ENCODE assay signal across 8 cellular contexts in the genomic region with DNA sequence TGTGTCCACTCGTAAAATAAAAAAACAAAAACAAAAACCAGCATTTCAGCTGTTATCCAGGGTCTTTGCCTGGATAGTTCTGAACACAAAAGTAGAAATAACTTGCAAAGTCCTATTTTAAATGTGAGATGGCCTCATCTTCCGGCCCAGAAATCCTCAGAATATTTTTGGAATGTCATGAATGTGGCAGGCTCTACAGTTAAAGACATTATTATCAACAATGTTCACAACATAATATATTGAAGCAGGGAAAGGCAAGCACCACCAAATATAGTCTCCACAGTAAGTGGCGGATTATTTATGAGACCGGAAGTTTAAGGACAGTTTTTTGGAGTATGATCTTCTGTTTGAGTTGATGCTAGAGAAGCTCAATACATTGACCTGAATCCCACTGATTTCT. TPM values are rescaled to one million over a fixed set of nuclear protein-coding genes. Genes with fewer than 3 reads are reported as not detected.
A peak's percentile ranks its signal among the peaks of the same experiment; 100 is the strongest.
DNase-seq lines count a peak whose midpoint lies in the region; ATAC-seq and TF ChIP-seq lines count a peak whose summit lies in the region.

No MANE protein-coding gene starts in this region.

- H3K4me3 Mint-ChIP-seq in T-helper 2 cell treated with Interferon-gamma antibody and Interleukin-4, amounts not matched to agents 5 μg/mL and 100 μg/mL, for 36 hours = peak overlapping the region; percentile 39
- peak overlapping the region; percentile 74 for H3K4me3 Mint-ChIP-seq in activated CD8-positive, alpha-beta T cell treated with anti-CD3 and anti-CD28 coated beads for 36 hours
- peak overlapping the region; percentile 39 for H3K4me3 Mint-ChIP-seq in stimulated activated memory B cell treated with anti-CD40 and anti-IgM and Interleukin-4, amounts not matched to agents 10 μg/mL and 1 μg/mL and 100 μg/mL, for 72 hours

- intact Hi-C loops in activated CD8-positive, alpha-beta T cell treated with anti-CD3 and anti-CD28 coated beads for 36 hours (cut with micrococcal nuclease) = no loop called here

- H3K4me3 ChIP-seq in iPS-18c (ENCODE audit: insufficient read depth, low read depth, low read length) = peak overlapping the region; percentile 53

- peaks cover 45% of the 10 kb centered on the region for H3K27me3 Mint-ChIP-seq in T-helper 2 cell treated with Interferon-gamma antibody and Interleukin-4, amounts not matched to agents 5 μg/mL and 100 μg/mL, for 36 hours (ENCODE audit: low read depth)
- H3K27me3 Mint-ChIP-seq in activated CD8-positive, alpha-beta T cell treated with anti-CD3 and anti-CD28 coated beads for 36 hours = peaks cover 32% of the 10 kb centered on the region
- H3K27me3 Mint-ChIP-seq in stimulated activated memory B cell treated with anti-CD40 and anti-IgM and Interleukin-4, amounts not matched to agents 10 μg/mL and 1 μg/mL and 100 μg/mL, for 72 hours = no peaks in the 10 kb centered on the region

- no peak for DNase-seq in T-helper 2 cell treated with Interferon-gamma antibody and Interleukin-4, amounts not matched to agents 5 μg/mL and 100 μg/mL, for 36 hours (ENCODE audit: low spot score)
- no peak for DNase-seq in T-helper 2 cell
- DNase-seq in activated CD8-positive, alpha-beta T cell treated with anti-CD3 and anti-CD28 coated beads for 36 hours = no peak
- no peak for DNase-seq in NCI-H2196 treated with DMSO at 0.1 percent for 48 hours (lab: John Stamatoyannopoulos, UW; ENCODE audit: unreplicated experiment)

- no peaks in the 10 kb centered on the region for H3K36me3 Mint-ChIP-seq in T-helper 2 cell treated with Interferon-gamma antibody and Interleukin-4, amounts not matched to agents 5 μg/mL and 100 μg/mL, for 36 hours (ENCODE audit: low read depth)
- H3K36me3 Mint-ChIP-seq in activated CD8-positive, alpha-beta T cell treated with anti-CD3 and anti-CD28 coated beads for 36 hours (ENCODE audit: low read depth) = no peaks in the 10 kb centered on the region
- no peaks in the 10 kb centered on the region for H3K36me3 Mint-ChIP-seq in stimulated activated memory B cell treated with anti-CD40 and anti-IgM and Interleukin-4, amounts not matched to agents 10 μg/mL and 1 μg/mL and 100 μg/mL, for 72 hours

- ATAC-seq in activated CD8-positive, alpha-beta T cell treated with anti-CD3 and anti-CD28 coated beads for 36 hours = no peak
- no peak for ATAC-seq in stimulated activated memory B cell treated with anti-CD40 and anti-IgM and Interleukin-4, amounts not matched to agents 10 μg/mL and 1 μg/mL and 100 μg/mL, for 72 hours
- ATAC-seq in HG02798 (IDR thresholded peaks at IDR 0.05; ENCODE audit: poor library complexity, unreplicated experiment) = no peak
- no peak for ATAC-seq in GM19467 (IDR thresholded peaks at IDR 0.05; ENCODE audit: unreplicated experiment)

- H3K9me3 Mint-ChIP-seq in T-helper 2 cell treated with Interferon-gamma antibody and Interleukin-4, amounts not matched to agents 5 μg/mL and 100 μg/mL, for 36 hours = no peaks in the 10 kb centered on the region
- H3K9me3 Mint-ChIP-seq in activated CD8-positive, alpha-beta T cell treated with anti-CD3 and anti-CD28 coated beads for 36 hours = no peaks in the 10 kb centered on the region
- no peaks in the 10 kb centered on the region for H3K9me3 Mint-ChIP-seq in stimulated activated memory B cell treated with anti-CD40 and anti-IgM and Interleukin-4, amounts not matched to agents 10 μg/mL and 1 μg/mL and 100 μg/mL, for 72 hours

- TF ChIP-seq CTCF in activated CD8-positive, alpha-beta T cell treated with anti-CD3 and anti-CD28 coated beads for 36 hours (IDR thresholded peaks at IDR 0.05) = no peak

- H3K9me3 ChIP-seq in iPS-18c (ENCODE audit: control insufficient read depth, insufficient read depth, low read length) = peaks cover 4% of the 10 kb centered on the region

- no peak overlapping the region for H3K27ac Mint-ChIP-seq in T-helper 2 cell treated with Interferon-gamma antibody and Interleukin-4, amounts not matched to agents 5 μg/mL and 100 μg/mL, for 36 hours
- no peak overlapping the region for H3K27ac Mint-ChIP-seq in activated CD8-positive, alpha-beta T cell treated with anti-CD3 and anti-CD28 coated beads for 36 hours
- no peak overlapping the region for H3K27ac Mint-ChIP-seq in stimulated activated memory B cell treated with anti-CD40 and anti-IgM and Interleukin-4, amounts not matched to agents 10 μg/mL and 1 μg/mL and 100 μg/mL, for 72 hours

- POLR2A ChIA-PET in activated CD8-positive, alpha-beta T cell treated with anti-CD3 and anti-CD28 coated beads for 36 hours (lab: Charles Lee) = no interaction called here

- peaks cover 2% of the 10 kb centered on the region for H3K4me1 Mint-ChIP-seq in T-helper 2 cell treated with Interferon-gamma antibody and Interleukin-4, amounts not matched to agents 5 μg/mL and 100 μg/mL, for 36 hours (ENCODE audit: low read depth)
- H3K4me1 Mint-ChIP-seq in activated CD8-positive, alpha-beta T cell treated with anti-CD3 and anti-CD28 coated beads for 36 hours (ENCODE audit: low read depth) = peaks cover 19% of the 10 kb centered on the region
- peaks cover 21% of the 10 kb centered on the region for H3K4me1 Mint-ChIP-seq in stimulated activated memory B cell treated with anti-CD40 and anti-IgM and Interleukin-4, amounts not matched to agents 10 μg/mL and 1 μg/mL and 100 μg/mL, for 72 hours

- CTCF ChIA-PET in activated CD8-positive, alpha-beta T cell treated with anti-CD3 and anti-CD28 coated beads for 36 hours (lab: Charles Lee) = no interaction called here

RNA-seq across cellular contexts. Expression of gene C1orf198, which starts 1.2 kb away (rescaled TPM):
- 1 to 10 TPM; 6.2 to 6.9 TPM for total RNA-seq in activated CD8-positive, alpha-beta T cell treated with anti-CD3 and anti-CD28 coated beads for 36 hours
